In genomic region chr2:20834331-20834730, GRCh38 we compare ENCODE assay signal across 29 cellular contexts.
"Had no signal": no experiment of that assay in that cellular context is flagged by ENCODE, and none has a peak within 500 bp of the region (broad histone marks: within the 10 kb centered on the region; RNA-seq: fewer than 3 reads in every experiment).

No MANE protein-coding gene starts in this region.

- DNase-seq: naive B cell; naive thymus-derived CD8-positive, alpha-beta T cell; nephron progenitor cell; nucleus accumbens; pancreas; right cardiac atrium; spleen; stimulated activated CD4-positive, alpha-beta T cell treated with anti-CD3 and anti-CD28 coated beads, Interleukin-12 subunit alpha, Interleukin-12 subunit beta, amount 100 ng/mL, for 4 hours; stimulated activated CD4-positive, alpha-beta T cell treated with anti-CD3 and anti-CD28 coated beads, Interleukin-1b, Interleukin-23, amount 100 ng/mL, for 48 hours; stimulated activated CD4-positive, alpha-beta T cell treated with anti-CD3 and anti-CD28 coated beads, Interleukin-4, amount 100 ng/mL, for 1 hour; stimulated activated CD4-positive, alpha-beta T cell treated with anti-CD3 and anti-CD28 coated beads, Interleukin-4, amount 100 ng/mL, for 4 hours; stimulated activated CD8-positive, alpha-beta memory T cell treated with anti-CD3 and anti-CD28 coated beads, Interleukin-4, amount 100 ng/mL, for 48 hours; stimulated activated naive CD4-positive, alpha-beta T cell; stimulated activated naive CD8-positive, alpha-beta T cell treated with anti-CD3 and anti-CD28 coated beads, Interleukin-15, amount 100 ng/mL, for 72 hours; stimulated activated naive CD8-positive, alpha-beta T cell treated with anti-CD3 and anti-CD28 coated beads, Interleukin-15, Interleukin-2, amounts not matched to agents 100 U/mL and 50 U/mL, for 24 hours; substantia nigra; tibial artery; transverse colon; upper lobe of right lung; uterus had no signal

- H3K4me1 ChIP-seq: pancreas, spleen, suprapubic skin, testis, tibial artery, transverse colon, upper lobe of right lung, uterus had no signal

- H3K4me2 ChIP-seq: smooth muscle cell had no signal

- H3K27me3 ChIP-seq: testis, uterus had no signal

- H3K9me3 ChIP-seq: neutrophil, pancreas, prostate gland, suprapubic skin, testis, upper lobe of right lung, uterus had no signal

- FAIRE-seq: pancreas had no signal

- H3K36me3 ChIP-seq: neutrophil, pancreas, prostate gland, spleen, suprapubic skin, tibial artery, transverse colon, upper lobe of right lung, uterus had no signal

- H3K27ac ChIP-seq: neutrophil, pancreas, prostate gland, skin epidermis, spleen, suprapubic skin, testis, tibial artery, transverse colon, upper lobe of right lung, uterus had no signal

- H3K4me3 ChIP-seq: pancreas, prostate gland, skin epidermis, smooth muscle cell, spleen, suprapubic skin, tibial artery, transverse colon, upper lobe of right lung, uterus had no signal

- ATAC-seq: naive thymus-derived CD8-positive, alpha-beta T cell; natural killer cell treated with Interleukin-12 subunit alpha and Interleukin-12 subunit beta and Interleukin-15 and Interleukin-18, amount 100 ng/mL, for 72 hours; pancreas; right cardiac atrium; sciatic nerve; stimulated activated memory B cell treated with anti-CD40 and anti-IgM and Interleukin-4, amounts not matched to agents 10 μg/mL and 1 μg/mL and 100 μg/mL, for 72 hours; stimulated activated naive CD8-positive, alpha-beta T cell treated with anti-CD3 and anti-CD28 coated beads, Interleukin-15, amount 100 ng/mL, for 72 hours; stimulated activated naive CD8-positive, alpha-beta T cell treated with anti-CD3 and anti-CD28 coated beads, Interleukin-15, Interleukin-2, amounts not matched to agents 100 U/mL and 50 U/mL, for 24 hours; upper lobe of right lung had no signal
